Comparison of ENCODE assay signal across 12 cellular contexts in the genomic region with DNA sequence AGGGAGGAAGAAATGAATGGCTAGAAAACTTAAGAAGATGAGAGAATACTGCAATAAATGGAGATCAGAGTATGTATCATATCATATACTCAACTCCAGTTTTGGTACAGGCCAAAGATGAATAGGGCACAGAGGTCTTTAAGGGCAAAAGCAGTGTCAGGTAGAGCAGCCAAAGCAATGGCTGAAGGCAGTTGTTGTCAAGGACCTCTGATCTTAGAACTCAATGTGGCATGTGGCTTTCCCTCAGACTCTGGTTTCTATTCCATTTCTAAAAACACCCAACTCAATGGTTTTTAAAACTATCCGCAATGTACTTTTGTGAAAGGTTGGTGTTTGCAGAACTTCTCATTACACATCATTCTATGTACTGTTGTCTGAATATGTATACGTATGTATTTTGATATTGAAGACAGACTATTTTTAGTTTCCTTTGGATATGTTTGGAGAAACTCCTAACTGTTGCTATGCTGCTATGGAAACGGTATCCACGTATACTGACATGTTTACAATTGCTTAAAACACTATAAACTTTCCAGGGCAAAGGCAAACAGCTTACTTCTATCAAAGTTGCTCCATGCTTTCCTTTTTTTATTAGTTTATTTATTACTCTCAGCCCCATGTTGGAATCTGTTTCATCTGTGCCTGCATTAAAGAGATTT. TPM values are rescaled to one million over a fixed set of nuclear protein-coding genes. Genes with fewer than 3 reads are reported as not detected.
DNase-seq lines count a peak whose midpoint lies in the region; ATAC-seq and TF ChIP-seq lines count a peak whose summit lies in the region.
"Had no signal": no experiment of that assay in that cellular context is flagged by ENCODE, and none has a peak within 500 bp of the region (broad histone marks: within the 10 kb centered on the region; RNA-seq: fewer than 3 reads in every experiment).

No MANE protein-coding gene starts in this region.

- intact Hi-C loops in Right ventricle myocardium inferior (cut with DNase I) (no loop called here), cardiac septum (cut with DNase I) (no loop called here), uterus (cut with DNase I; ENCODE audit: low total_unique reads) (loop anchor here (10.0 kb wide), 1 partner anchor 58 kb away; a partner anchor contains a TSS)

- peaks cover 3% of the 10 kb centered on the region for H3K27me3 Mint-ChIP-seq in brain
- peaks cover 0 to 4% of the 10 kb centered on the region in 2 donors for H3K27me3 Mint-ChIP-seq in effector memory CD8-positive, alpha-beta T cell

- H3K79me2 ChIP-seq in hepatocyte, result no peaks in the 10 kb centered on the region

- no peaks in the 10 kb centered on the region for H3K9me2 ChIP-seq in hepatocyte (replicated peaks; ENCODE audit: insufficient read depth)

- no peaks in the 10 kb centered on the region for H4K20me1 ChIP-seq in hepatocyte (ENCODE audit: insufficient read depth, poor library complexity, severe bottlenecking)

- DNase-seq in Right ventricle myocardium inferior (ENCODE audit: missing footprints) (no peak), cardiac septum (ENCODE audit: low spot score) (no peak), hepatocyte (ENCODE audit: low spot score) (peak; percentile 73), uterus (no peak)
- DNase-seq in effector memory CD8-positive, alpha-beta T cell, result no peak
- DNase-seq in stimulated activated CD4-positive, alpha-beta T cell treated with anti-CD3 and anti-CD28 coated beads, Interleukin-1b, Interleukin-23, amount 100 ng/mL, for 48 hours, result no peak
- DNase-seq: DMS 273 treated with DMSO at 0.1 percent for 48 hours; effector CD8-positive, alpha-beta T cell; Kasumi-1; ovary had no signal

- peak overlapping the region; percentile 60 for H3K4me2 ChIP-seq in hepatocyte

- H2AFZ ChIP-seq in hepatocyte, result no peak overlapping the region

- H3K4me3 Mint-ChIP-seq in brain, result peak overlapping the region in 2 of 5 experiments; percentile 1 to 11
- H3K4me3 Mint-ChIP-seq in effector memory CD8-positive, alpha-beta T cell, result no peak overlapping the region

- 31% methylated on average over 4 of the region's 4 CpGs for WGBS in hepatocyte (ENCODE audit: low lambda C conversion rate, missing lambda C conversion rate)

- H3K27ac Mint-ChIP-seq in brain, result peak overlapping the region; percentile 10 to 97 (median 93)
- H3K27ac Mint-ChIP-seq in effector memory CD8-positive, alpha-beta T cell, result no peak overlapping the region

- H3K9me3 ChIP-seq in hepatocyte (ENCODE audit: low read depth) (no peaks in the 10 kb centered on the region), uterus (no peaks in the 10 kb centered on the region)
- H3K9me3 ChIP-seq: ovary had no signal

- H3K27me3 ChIP-seq in hepatocyte (no peaks in the 10 kb centered on the region), uterus (no peaks in the 10 kb centered on the region)
- H3K27me3 ChIP-seq: ovary had no signal

- H3K4me1 Mint-ChIP-seq in brain, result peaks cover 52% of the 10 kb centered on the region
- H3K4me1 Mint-ChIP-seq in effector memory CD8-positive, alpha-beta T cell (ENCODE audit: low read depth in 2 of 2), result peaks cover 12 to 13% of the 10 kb centered on the region in 2 donors

- H3K36me3 ChIP-seq in hepatocyte (replicated peaks; ENCODE audit: insufficient read depth, low read depth), result no peaks in the 10 kb centered on the region
- no peaks in the 10 kb centered on the region for H3K36me3 ChIP-seq in uterus
- H3K36me3 ChIP-seq: ovary had no signal

- H3K36me3 Mint-ChIP-seq in brain, result no peaks in the 10 kb centered on the region
- H3K36me3 Mint-ChIP-seq in effector memory CD8-positive, alpha-beta T cell (ENCODE audit: insufficient read depth), result peaks cover 3% of the 10 kb centered on the region

- peak; percentile 67 for ATAC-seq in Right ventricle myocardium inferior
- no peak for ATAC-seq in effector memory CD8-positive, alpha-beta T cell (replicated peaks)
- no peak for ATAC-seq in GM19328 (IDR thresholded peaks at IDR 0.05; ENCODE audit: unreplicated experiment)

- H3K4me3 ChIP-seq in hepatocyte, result no peak overlapping the region
- H3K4me3 ChIP-seq in uterus, result no peak overlapping the region
- H3K4me3 ChIP-seq: ovary had no signal

- no peak for TF ChIP-seq CTCF in brain (conservative IDR thresholded peaks at IDR 0.05)
- TF ChIP-seq CTCF in hepatocyte (IDR thresholded peaks at IDR 0.05; ENCODE audit: poor library complexity), result no peak
- TF ChIP-seq CTCF in uterus (IDR thresholded peaks at IDR 0.05), result no peak

- H3K9me3 Mint-ChIP-seq in brain, result peaks cover 0 to 3% (median 0%) of the 10 kb centered on the region in 5 experiments
- no peaks in the 10 kb centered on the region for H3K9me3 Mint-ChIP-seq in effector memory CD8-positive, alpha-beta T cell

- H3K4me1 ChIP-seq in hepatocyte (ENCODE audit: insufficient read depth) (peaks cover 32% of the 10 kb centered on the region), uterus (peaks cover 10 to 11% of the 10 kb centered on the region in 2 donors)

- TF ChIP-seq POLR2A in uterus (IDR thresholded peaks at IDR 0.05), result no peak

- H3K27ac ChIP-seq in hepatocyte (peak overlapping the region; percentile 91), uterus (peak overlapping the region; percentile 85 to 91)

RNA-seq across cellular contexts. Expression of a gene that starts 58.1 kb away (rescaled TPM):
- total RNA-seq in Right ventricle myocardium inferior, result 6.3 TPM
- 9.0 TPM for total RNA-seq in cardiac septum
- polyA plus RNA-seq in brain (ENCODE audit: insufficient read depth, low read depth, low replicate concordance), result 8.3 TPM
- total RNA-seq in hepatocyte, result 60.0 and 62.9 TPM in 2 replicates
- polyA plus RNA-seq in hepatocyte, result 30.5 and 32.6 TPM in 2 replicates
- total RNA-seq in uterus, result 10 to 100 TPM; 26.2 to 54.7 (median 37.4) TPM

Comparison
In these comparisons a context has a peak if more than half of its experiments do, and no peak if none do; other contexts are left out.
1. H3K27ac Mint-ChIP-seq: peak in brain (5 of 5); none in effector memory CD8-positive, alpha-beta T cell (0 of 2).